ENCODE assay signal across 15 cellular contexts in the genomic region with DNA sequence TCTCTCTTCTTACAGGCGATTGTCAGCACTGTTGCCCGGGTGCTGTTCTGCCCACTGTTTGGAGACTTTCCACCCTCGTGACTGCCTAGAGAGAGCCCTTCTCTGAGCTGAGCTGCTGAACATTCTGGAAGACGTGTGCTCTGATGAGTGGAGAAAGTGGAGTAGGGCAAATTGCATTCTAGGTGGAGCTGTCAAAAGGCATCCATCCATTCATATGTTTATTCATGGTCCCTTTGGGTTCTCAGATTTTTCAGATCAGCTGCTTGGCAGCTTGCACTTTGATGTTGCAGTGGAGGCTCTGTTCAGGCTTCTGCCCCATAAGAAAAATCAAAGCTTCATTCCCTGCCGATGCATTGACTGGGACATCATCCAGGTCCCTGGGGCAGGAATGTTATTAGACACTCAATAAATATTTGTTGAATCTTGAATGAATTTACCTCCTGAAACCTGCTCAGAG.
DNase-seq lines count a peak whose midpoint lies in the region; TF ChIP-seq lines count a peak whose summit lies in the region.
"Had no signal": no experiment of that assay in that cellular context is flagged by ENCODE, and none has a peak within 500 bp of the region (broad histone marks: within the 10 kb centered on the region; RNA-seq: fewer than 3 reads in every experiment).

No MANE protein-coding gene starts in this region.

- H3K36me3 ChIP-seq in SK-N-SH (replicated peaks in 1 of 2; ENCODE audit: control insufficient read depth in 1 of 2, insufficient read depth in 2 of 2, low read length in 1 of 2) = no peaks in the 10 kb centered on the region
- no peaks in the 10 kb centered on the region for H3K36me3 ChIP-seq in WERI-Rb-1
- H3K36me3 ChIP-seq: adrenal gland had no signal

- H3K79me2 ChIP-seq in SK-N-SH (ENCODE audit: insufficient read depth) = no peaks in the 10 kb centered on the region

- 63% methylated on average over 5 of the region's 5 CpGs for WGBS in SK-N-SH (ENCODE audit: low lambda C conversion rate)

- TF ChIP-seq EP300 in SK-N-SH (IDR thresholded peaks at IDR 0.05; ENCODE audit: borderline replicate concordance in 1 of 2, low read depth in 1 of 2, low read length in 1 of 2) = no peak

- H3K27me3 ChIP-seq in SK-N-SH (ENCODE audit: insufficient read depth) (no peaks in the 10 kb centered on the region), WERI-Rb-1 (ENCODE audit: insufficient read depth, low read depth, severe bottlenecking) (no peaks in the 10 kb centered on the region)
- H3K27me3 ChIP-seq: adrenal gland had no signal

- peak; percentile 23 for DNase-seq in NCI-H1092 treated with DMSO at 0.1 percent for 48 hours (lab: John Stamatoyannopoulos, UW)
- DNase-seq in NCI-H1092 (lab: John Stamatoyannopoulos, UW) = no peak
- no peak for DNase-seq in SK-N-SH
- DNase-seq in fibroblast of peridontal ligament (ENCODE audit: extremely low read depth) = peak; percentile 44
- DNase-seq in superior temporal gyrus (ENCODE audit: extremely low spot score) = peak; percentile 56
- no peak for DNase-seq in RPMI8226
- DNase-seq in WERI-Rb-1 = no peak
- no peak for DNase-seq in NCI-H2196 treated with DMSO at 0.1 percent for 48 hours (lab: John Stamatoyannopoulos, UW; ENCODE audit: unreplicated experiment)
- DNase-seq: activated CD8-positive, alpha-beta T cell treated with anti-CD3 and anti-CD28 coated beads, Interleukin-2, amount 10 ng/mL, durations not matched to agents 7 days and 5 days; adrenal gland; Calu3; glutamatergic neuron; HCEC 1CT; stimulated activated CD4-positive, alpha-beta T cell treated with anti-CD3 and anti-CD28 coated beads, Interleukin-2, amount 100 ng/mL, for 24 hours had no signal

- H3K4me2 ChIP-seq in SK-N-SH = peak overlapping the region; percentile 21

- no peaks in the 10 kb centered on the region for H3K9me3 ChIP-seq in SK-N-SH
- H3K9me3 ChIP-seq in WERI-Rb-1 (ENCODE audit: severe bottlenecking) = no peaks in the 10 kb centered on the region
- H3K9me3 ChIP-seq: adrenal gland had no signal

- TF ChIP-seq RAD21 in SK-N-SH (IDR thresholded peaks at IDR 0.05; ENCODE audit: low read length) = no peak

- H3K9me2 ChIP-seq in SK-N-SH = no peaks in the 10 kb centered on the region

- POLR2A ChIA-PET in SK-N-SH (lab: Yijun Ruan, JAX) = no interaction called here

- H4K20me1 ChIP-seq in SK-N-SH (ENCODE audit: insufficient read depth) = no peaks in the 10 kb centered on the region

- H2AFZ ChIP-seq in SK-N-SH (ENCODE audit: low read depth) = no peak overlapping the region

- no peak overlapping the region for H3K4me3 ChIP-seq in SK-N-SH (ENCODE audit: low read depth in 2 of 2, low read length in 1 of 2)
- no peak overlapping the region for H3K4me3 ChIP-seq in WERI-Rb-1 (ENCODE audit: low read depth, low read length)
- H3K4me3 ChIP-seq: adrenal gland, coronary artery had no signal

- peak overlapping the region in 1 of 2 experiments; percentile 1; a peak in 1 of 4 replicates for H3K27ac ChIP-seq in SK-N-SH (ENCODE audit: low read depth in 2 of 2, low read length in 1 of 2)
- no peak overlapping the region for H3K27ac ChIP-seq in WERI-Rb-1
- H3K27ac ChIP-seq: adrenal gland, coronary artery had no signal

- no peak overlapping the region for H3K9ac ChIP-seq in SK-N-SH

- H3K4me1 ChIP-seq in SK-N-SH (ENCODE audit: control insufficient read depth in 1 of 2, insufficient read depth in 2 of 2, low read depth in 1 of 2, low read length in 1 of 2) = peaks cover 13 to 23% of the 10 kb centered on the region in 2 experiments

- CTCF ChIA-PET in SK-N-SH (lab: Yijun Ruan, JAX) = interaction anchor here (1.1 to 1.5 kb wide), 3 partner anchors 47 to 259 kb away, joined by 3 to 4 read pairs (median 3); no protein-coding TSS in a partner anchor

- TF ChIP-seq CTCF in SK-N-SH (IDR thresholded peaks at IDR 0.05) (no peak), WERI-Rb-1 (IDR thresholded peaks at IDR 0.05; ENCODE audit: low read depth, low read length) (no peak)

- peaks cover 22% of the 10 kb centered on the region for H3F3A ChIP-seq in SK-N-SH (replicated peaks; ENCODE audit: insufficient read depth)

TF ChIP-seq in SK-N-SH, 30 proteins besides CTCF, POLR2A, EP300 and RAD21:
- TF ChIP-seq JUND (IDR thresholded peaks at IDR 0.05) (peak; percentile 70; the same call in 1 of the 2 replicates), FOXM1 (IDR thresholded peaks at IDR 0.05; ENCODE audit: low read depth) (no peak), RCOR1 (IDR thresholded peaks at IDR 0.05; ENCODE audit: low read length) (no peak), TEAD4 (IDR thresholded peaks at IDR 0.05; ENCODE audit: borderline replicate concordance, insufficient read depth) (peak; percentile 79), TCF12 (IDR thresholded peaks at IDR 0.05) (peak; percentile 83), SIN3A (IDR thresholded peaks at IDR 0.05; ENCODE audit: borderline replicate concordance, low read depth, low read length) (0 out of 2 replicates have a peak, but pooled peaks have one; percentile 44), MEF2A (IDR thresholded peaks at IDR 0.05; ENCODE audit: borderline replicate concordance, low read depth) (no peak), ELF1 (IDR thresholded peaks at IDR 0.05) (no peak), NFIC (IDR thresholded peaks at IDR 0.05; ENCODE audit: borderline replicate concordance) (peak; percentile 79), FOSL2 (IDR thresholded peaks at IDR 0.05; ENCODE audit: borderline replicate concordance, low read depth) (peak; percentile 72; the same call in 1 of the 2 replicates)
- TF ChIP-seq, protein P1, sequence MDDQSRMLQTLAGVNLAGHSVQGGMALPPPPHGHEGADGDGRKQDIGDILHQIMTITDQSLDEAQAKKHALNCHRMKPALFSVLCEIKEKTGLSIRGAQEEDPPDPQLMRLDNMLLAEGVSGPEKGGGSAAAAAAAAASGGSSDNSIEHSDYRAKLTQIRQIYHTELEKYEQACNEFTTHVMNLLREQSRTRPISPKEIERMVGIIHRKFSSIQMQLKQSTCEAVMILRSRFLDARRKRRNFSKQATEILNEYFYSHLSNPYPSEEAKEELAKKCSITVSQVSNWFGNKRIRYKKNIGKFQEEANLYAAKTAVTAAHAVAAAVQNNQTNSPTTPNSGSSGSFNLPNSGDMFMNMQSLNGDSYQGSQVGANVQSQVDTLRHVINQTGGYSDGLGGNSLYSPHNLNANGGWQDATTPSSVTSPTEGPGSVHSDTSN (IDR thresholded peaks at IDR 0.05) = peak; percentile 79
- TF ChIP-seq, protein P2, sequence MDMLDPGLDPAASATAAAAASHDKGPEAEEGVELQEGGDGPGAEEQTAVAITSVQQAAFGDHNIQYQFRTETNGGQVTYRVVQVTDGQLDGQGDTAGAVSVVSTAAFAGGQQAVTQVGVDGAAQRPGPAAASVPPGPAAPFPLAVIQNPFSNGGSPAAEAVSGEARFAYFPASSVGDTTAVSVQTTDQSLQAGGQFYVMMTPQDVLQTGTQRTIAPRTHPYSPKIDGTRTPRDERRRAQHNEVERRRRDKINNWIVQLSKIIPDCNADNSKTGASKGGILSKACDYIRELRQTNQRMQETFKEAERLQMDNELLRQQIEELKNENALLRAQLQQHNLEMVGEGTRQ (IDR thresholded peaks at IDR 0.05; ENCODE audit: borderline replicate concordance, low read depth, low read length) = no peak

Comparison
In these comparisons a context has a peak if more than half of its experiments do, and no peak if none do; other contexts are left out.
1. DNase-seq: peak in NCI-H1092 treated with DMSO at 0.1 percent for 48 hours (single experiment), fibroblast of peridontal ligament (single experiment) and superior temporal gyrus (single experiment); none in NCI-H1092 (single experiment), SK-N-SH (single experiment), RPMI8226 (single experiment), WERI-Rb-1 (single experiment) and NCI-H2196 treated with DMSO at 0.1 percent for 48 hours (single experiment).